In genomic region chr20:53739799-53740785, GRCh38 we compare ENCODE assay signal across 8 cellular contexts.
A peak's percentile ranks its signal among the peaks of the same experiment; 100 is the strongest.
DNase-seq lines count a peak whose midpoint lies in the region; ATAC-seq and TF ChIP-seq lines count a peak whose summit lies in the region.

No MANE protein-coding gene starts in this region.

- H3K4me2 ChIP-seq in skeletal muscle satellite cell (ENCODE audit: low read length), result peak overlapping the region; percentile 23

- CTCF ChIA-PET in Panc1 (lab: Charles Lee), result interaction anchor here (0.7 kb wide), 1 partner anchor 172 kb away, joined by 6 read pairs; no protein-coding TSS in a partner anchor

- H3K9me3 ChIP-seq in Panc1 (ENCODE audit: control insufficient read depth, insufficient read depth, low read depth, low read length) (no peaks in the 10 kb centered on the region), esophagus (ENCODE audit: control insufficient read depth in 2 of 2, insufficient read depth in 1 of 2, low read depth in 1 of 2, low read length in 1 of 2) (no peaks in the 10 kb centered on the region), skeletal muscle satellite cell (replicated peaks; ENCODE audit: low read length) (no peaks in the 10 kb centered on the region)

- peak overlapping the region; percentile 4 to 29; a peak in 3 of 4 replicates for H3K4me3 ChIP-seq in Panc1 (ENCODE audit: low read depth in 2 of 2, low read length in 2 of 2)
- H3K4me3 ChIP-seq in esophagus (ENCODE audit: low read depth in 1 of 2, low read length in 2 of 2), result peak overlapping the region in 1 of 2 donors; percentile 34
- no peak overlapping the region for H3K4me3 ChIP-seq in skeletal muscle satellite cell (ENCODE audit: low read length)

- peak overlapping the region; percentile 81 for H3K9ac ChIP-seq in skeletal muscle satellite cell (ENCODE audit: low read depth, low read length)

- DNase-seq in NCI-H510A treated with DMSO at 0.1 percent for 48 hours (lab: John Stamatoyannopoulos, UW) (peak; percentile 65), NCI-H510A (lab: John Stamatoyannopoulos, UW) (no peak), Panc1 (ENCODE audit: low read depth, low spot score) (peak; percentile 52), UCSD-AML1 (lab: John Stamatoyannopoulos, UW; ENCODE audit: unreplicated experiment) (no peak)
- DNase-seq in activated CD4-positive, CD25-positive, alpha-beta regulatory T cell treated with anti-CD3 and anti-CD28 coated beads, Interleukin-2, amount 50 U/mL, for 72 hours, result no peak

- H3K36me3 ChIP-seq in Panc1 (ENCODE audit: control insufficient read depth, insufficient read depth, low read length) (no peaks in the 10 kb centered on the region), esophagus (ENCODE audit: control insufficient read depth in 2 of 2, insufficient read depth in 2 of 2, low read length in 1 of 2) (no peaks in the 10 kb centered on the region), skeletal muscle satellite cell (ENCODE audit: insufficient read depth, low read length) (no peaks in the 10 kb centered on the region)

- ATAC-seq in HG02973 (IDR thresholded peaks at IDR 0.05; ENCODE audit: unreplicated experiment) (peak; percentile 39), Panc1 (peak; percentile 9; the same call in 1 of the 2 replicates)

- peak overlapping the region; percentile 100 for H3K27ac ChIP-seq in Panc1 (ENCODE audit: low read length)
- H3K27ac ChIP-seq in esophagus (ENCODE audit: low read depth in 2 of 2, low read length in 1 of 2), result peak overlapping the region; percentile 82 to 88

- no peaks in the 10 kb centered on the region for H3K27me3 ChIP-seq in Panc1 (ENCODE audit: control insufficient read depth, insufficient read depth, low read length)
- H3K27me3 ChIP-seq in esophagus (ENCODE audit: control insufficient read depth in 1 of 2, insufficient read depth in 2 of 2, low read length in 2 of 2), result no peaks in the 10 kb centered on the region
- H3K27me3 ChIP-seq in skeletal muscle satellite cell (ENCODE audit: control insufficient read depth, insufficient read depth, low read length), result no peaks in the 10 kb centered on the region

- POLR2A ChIA-PET in Panc1 (lab: Charles Lee), result interaction anchor here (0.5 to 1.7 kb wide), 5 partner anchors 36 to 88 kb away, joined by 3 to 8 read pairs (median 4); no protein-coding TSS in a partner anchor

- no TSS peak for BruUV-seq in Panc1 (replicated peaks; lab: Mats Ljungman, UMichigan)

- intact Hi-C loops in Panc1 (cut with micrococcal nuclease; ENCODE audit: unreplicated experiment), result loop anchor here (5.0 to 10.0 kb wide), 2 partner anchors 47 to 145 kb away; partner anchors contain the start of gene ZNF217

- 33 to 40% methylated on average over 16 of the region's 16 CpGs for WGBS in esophagus, 2 donors

- no peak for TF ChIP-seq CTCF in Panc1 (IDR thresholded peaks at IDR 0.05)

- in situ Hi-C loops in Panc1 (cut with HindIII; ENCODE audit: low pct_unique_long_range_greater_than_20kb, low sequenced_read_pairs), result no loop called here

- peaks cover 75% of the 10 kb centered on the region for H3K4me1 ChIP-seq in Panc1 (ENCODE audit: control insufficient read depth, insufficient read depth, low read length)
- H3K4me1 ChIP-seq in esophagus (ENCODE audit: control insufficient read depth in 2 of 2, insufficient read depth in 2 of 2, low read length in 1 of 2), result no peaks in the 10 kb centered on the region
- peaks cover 45% of the 10 kb centered on the region for H3K4me1 ChIP-seq in skeletal muscle satellite cell (ENCODE audit: control insufficient read depth, insufficient read depth, low read length)

Comparison
In these comparisons a context has a peak if more than half of its experiments do, and no peak if none do; other contexts are left out.
1. DNase-seq: peak in NCI-H510A treated with DMSO at 0.1 percent for 48 hours (single experiment) and Panc1 (single experiment); none in NCI-H510A (single experiment), UCSD-AML1 (single experiment) and activated CD4-positive, CD25-positive, alpha-beta regulatory T cell treated with anti-CD3 and anti-CD28 coated beads, Interleukin-2, amount 50 U/mL, for 72 hours (single experiment).